ENCODE assay signal across 12 cellular contexts in the genomic region with DNA sequence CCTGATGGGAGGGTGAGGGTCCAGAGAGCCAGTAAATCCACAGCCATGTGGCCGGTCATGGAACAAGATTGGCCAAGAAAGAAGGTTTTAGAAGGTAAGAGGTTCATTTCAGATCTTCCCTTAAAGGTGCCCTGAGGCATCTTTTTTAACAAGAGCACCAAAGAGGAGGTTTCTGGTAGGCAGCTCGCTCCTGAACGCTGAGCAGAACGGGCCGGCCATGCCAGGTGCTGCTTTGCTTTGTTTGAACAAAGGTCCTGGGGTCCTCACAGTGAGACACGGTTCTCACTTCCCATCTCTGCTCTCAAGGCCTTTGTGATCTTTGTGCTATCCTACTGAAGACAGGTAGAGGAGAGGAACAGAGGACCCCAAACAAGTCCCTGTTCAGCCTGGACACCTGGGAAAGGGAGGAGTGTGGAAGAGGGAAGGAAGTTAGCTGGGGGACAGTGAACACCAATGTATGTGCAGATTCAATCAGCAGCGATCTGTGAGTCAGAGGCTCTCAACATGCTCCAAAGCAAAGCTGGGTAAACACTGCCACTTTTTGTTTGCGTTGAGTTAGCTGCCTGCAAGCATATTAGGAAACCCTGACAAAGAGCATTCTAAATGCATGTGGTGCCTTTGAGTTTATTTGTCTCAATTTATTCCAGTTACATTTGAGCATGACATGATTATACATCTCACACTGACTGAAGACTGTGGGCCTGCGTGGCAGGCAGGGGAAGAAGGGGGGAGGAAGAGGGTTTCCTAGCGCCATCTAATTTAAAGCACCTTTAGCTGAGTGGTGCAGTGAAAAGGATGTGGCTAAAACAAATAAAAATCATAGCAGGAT.
DNase-seq lines count a peak whose midpoint lies in the region; ATAC-seq and TF ChIP-seq lines count a peak whose summit lies in the region.
"Had no signal": no experiment of that assay in that cellular context is flagged by ENCODE, and none has a peak within 500 bp of the region (broad histone marks: within the 10 kb centered on the region; RNA-seq: fewer than 3 reads in every experiment).

No MANE protein-coding gene starts in this region.

- H3K36me3 ChIP-seq in brain microvascular endothelial cell (replicated peaks) (no peaks in the 10 kb centered on the region), tibial nerve (peaks cover 0 to 16% (median 0%) of the 10 kb centered on the region in 3 donors)

- peaks cover 40% of the 10 kb centered on the region for H3K36me3 Mint-ChIP-seq in nephron progenitor cell (ENCODE audit: low read depth)
- H3K36me3 Mint-ChIP-seq in activated CD4-positive, alpha-beta T cell treated with anti-CD3 and anti-CD28 coated beads, Interleukin-2, amount 10 ng/mL, durations not matched to agents 7 days and 5 days (ENCODE audit: low read depth): no peaks in the 10 kb centered on the region

- no peak for ATAC-seq in HG03135 (IDR thresholded peaks at IDR 0.05; ENCODE audit: unreplicated experiment)

- H3K27ac ChIP-seq in brain microvascular endothelial cell (no peak overlapping the region), tibial nerve (no peak overlapping the region)

- DNase-seq in DMS53 (lab: John Stamatoyannopoulos, UW): peak; percentile 97
- DNase-seq in NCI-H2029 treated with DMSO at 0.1 percent for 48 hours (lab: John Stamatoyannopoulos, UW): peak; percentile 25
- peak; percentile 53 for DNase-seq in brain microvascular endothelial cell
- DNase-seq in nephron progenitor cell: no peak
- no peak for DNase-seq in NOMO-1 treated with dmso at 0.1 percent for 144 hours (lab: John Stamatoyannopoulos, UW; ENCODE audit: unreplicated experiment)
- no peak for DNase-seq in tibial nerve (ENCODE audit: low spot score in 2 of 2)
- no peak for DNase-seq in activated CD4-positive, alpha-beta T cell treated with anti-CD3 and anti-CD28 coated beads, Interleukin-2, amount 10 ng/mL, durations not matched to agents 7 days and 5 days
- DNase-seq: MM.1S; stimulated activated CD4-positive, alpha-beta T cell treated with anti-CD3 and anti-CD28 coated beads, Interleukin-4, amount 100 ng/mL, for 24 hours; SW 1271 had no signal

- H3K4me1 ChIP-seq in tibial nerve: no peaks in the 10 kb centered on the region

- peaks cover 8% of the 10 kb centered on the region for H3K27me3 Mint-ChIP-seq in nephron progenitor cell (ENCODE audit: low read depth, poor library complexity)
- no peaks in the 10 kb centered on the region for H3K27me3 Mint-ChIP-seq in activated CD4-positive, alpha-beta T cell treated with anti-CD3 and anti-CD28 coated beads, Interleukin-2, amount 10 ng/mL, durations not matched to agents 7 days and 5 days

- H3K9me3 ChIP-seq in tibial nerve: peaks cover 0 to 44% (median 3%) of the 10 kb centered on the region in 4 donors

- 75 to 77% methylated on average over 10 of the region's 10 CpGs for WGBS in tibial nerve, 2 donors

- POLR2A ChIA-PET in activated CD4-positive, alpha-beta T cell treated with anti-CD3 and anti-CD28 coated beads, Interleukin-2, amount 10 ng/mL, durations not matched to agents 7 days and 5 days (lab: Charles Lee): no interaction called here

- no peak for TF ChIP-seq POLR2A in tibial nerve (IDR thresholded peaks at IDR 0.05)

- no peak for TF ChIP-seq EP300 in tibial nerve (IDR thresholded peaks at IDR 0.05)

- CTCF ChIA-PET in activated CD4-positive, alpha-beta T cell treated with anti-CD3 and anti-CD28 coated beads, Interleukin-2, amount 10 ng/mL, durations not matched to agents 7 days and 5 days (lab: Charles Lee): no interaction called here

- TF ChIP-seq CTCF in brain microvascular endothelial cell (IDR thresholded peaks at IDR 0.05; ENCODE audit: low read depth, low read length, missing control alignments): peak; percentile 28
- TF ChIP-seq CTCF in nephron progenitor cell (IDR thresholded peaks at IDR 0.05): no peak
- no peak for TF ChIP-seq CTCF in tibial nerve (IDR thresholded peaks at IDR 0.05)

- in situ Hi-C loops in brain microvascular endothelial cell (cut with HindIII; ENCODE audit: low pct_ligation_motif_present, low sequenced_read_pairs): no loop called here

- H3K4me3 Mint-ChIP-seq in nephron progenitor cell: no peak overlapping the region
- H3K4me3 Mint-ChIP-seq in activated CD4-positive, alpha-beta T cell treated with anti-CD3 and anti-CD28 coated beads, Interleukin-2, amount 10 ng/mL, durations not matched to agents 7 days and 5 days: no peak overlapping the region
- H3K4me3 Mint-ChIP-seq: central memory CD8-positive, alpha-beta T cell had no signal

- H3K27me3 ChIP-seq in brain microvascular endothelial cell (replicated peaks): no peaks in the 10 kb centered on the region
- H3K27me3 ChIP-seq in tibial nerve: no peaks in the 10 kb centered on the region

- H3K27ac Mint-ChIP-seq in nephron progenitor cell: peak overlapping the region; percentile 20
- no peak overlapping the region for H3K27ac Mint-ChIP-seq in activated CD4-positive, alpha-beta T cell treated with anti-CD3 and anti-CD28 coated beads, Interleukin-2, amount 10 ng/mL, durations not matched to agents 7 days and 5 days

- peaks cover 46% of the 10 kb centered on the region for H3K9me3 Mint-ChIP-seq in nephron progenitor cell
- H3K9me3 Mint-ChIP-seq in activated CD4-positive, alpha-beta T cell treated with anti-CD3 and anti-CD28 coated beads, Interleukin-2, amount 10 ng/mL, durations not matched to agents 7 days and 5 days: peaks cover 23% of the 10 kb centered on the region

- no peak overlapping the region for H3K4me3 ChIP-seq in brain microvascular endothelial cell (ENCODE audit: low read depth, low read length)
- H3K4me3 ChIP-seq in tibial nerve: no peak overlapping the region

- H3K4me1 Mint-ChIP-seq in nephron progenitor cell: peaks cover 53% of the 10 kb centered on the region
- no peaks in the 10 kb centered on the region for H3K4me1 Mint-ChIP-seq in activated CD4-positive, alpha-beta T cell treated with anti-CD3 and anti-CD28 coated beads, Interleukin-2, amount 10 ng/mL, durations not matched to agents 7 days and 5 days
- H3K4me1 Mint-ChIP-seq: central memory CD8-positive, alpha-beta T cell had no signal

Comparison
In these comparisons a context has a peak if more than half of its experiments do, and no peak if none do; other contexts are left out.
1. DNase-seq: peak in DMS53 (single experiment), NCI-H2029 treated with DMSO at 0.1 percent for 48 hours (single experiment) and brain microvascular endothelial cell (single experiment); none in nephron progenitor cell (single experiment), NOMO-1 treated with dmso at 0.1 percent for 144 hours (single experiment), tibial nerve (0 of 2) and activated CD4-positive, alpha-beta T cell treated with anti-CD3 and anti-CD28 coated beads, Interleukin-2, amount 10 ng/mL, durations not matched to agents 7 days and 5 days (single experiment).